Comparison of ENCODE assay signal across 22 cellular contexts in genomic region chr2:46230677-46231425, GRCh38.
DNase-seq lines count a peak whose midpoint lies in the region; ATAC-seq and TF ChIP-seq lines count a peak whose summit lies in the region.
"Had no signal": no experiment of that assay in that cellular context is flagged by ENCODE, and none has a peak within 500 bp of the region (broad histone marks: within the 10 kb centered on the region; RNA-seq: fewer than 3 reads in every experiment).

No MANE protein-coding gene starts in this region.

- H3K79me2 ChIP-seq in trophoblast cell (ENCODE audit: control insufficient read depth, insufficient read depth, low read length, poor library complexity), result peaks cover 2% of the 10 kb centered on the region

- H3K4me1 ChIP-seq in CD4-positive, CD25-positive, alpha-beta regulatory T cell (ENCODE audit: control insufficient read depth, insufficient read depth, low read length, poor library complexity, severe bottlenecking), result peaks cover 22% of the 10 kb centered on the region
- no peaks in the 10 kb centered on the region for H3K4me1 ChIP-seq in HEK293 (ENCODE audit: control insufficient read depth, insufficient read depth, low read length)
- peaks cover 0 to 25% (median 11%) of the 10 kb centered on the region in 12 donors for H3K4me1 ChIP-seq in heart left ventricle
- peaks cover 18 to 20% of the 10 kb centered on the region in 2 experiments for H3K4me1 ChIP-seq in trophoblast cell (ENCODE audit: control insufficient read depth in 1 of 2, insufficient read depth in 2 of 2, low read length in 2 of 2)
- H3K4me1 ChIP-seq: HAP-1, testis had no signal

- no peak for DNase-seq in CD4-positive, CD25-positive, alpha-beta regulatory T cell
- DNase-seq in heart left ventricle, result peak in 1 of 5 donors; percentile 56
- peak; percentile 55 to 79 for DNase-seq in trophoblast cell
- DNase-seq in NCI-H2171 (lab: John Stamatoyannopoulos, UW), result no peak
- DNase-seq: brain microvascular endothelial cell; effector CD8-positive, alpha-beta T cell; GDM1; left cardiac atrium; natural killer cell; NCI-H1092; NCI-H187 treated with DMSO at 0.1 percent for 48 hours; NCI-H226; SIG-M5; stimulated activated CD4-positive, alpha-beta T cell treated with anti-CD3 and anti-CD28 coated beads, Interleukin-4, amount 100 ng/mL, for 4 hours; stimulated activated naive CD4-positive, alpha-beta T cell treated with Interleukin-2 at 50 U/mL for 16 hours had no signal

- H2BK5ac ChIP-seq in trophoblast cell (ENCODE audit: low read depth, low read length, poor library complexity), result no peak overlapping the region

- H3K9me3 Mint-ChIP-seq in CD4-positive, CD25-positive, alpha-beta regulatory T cell, result no peaks in the 10 kb centered on the region
- H3K9me3 Mint-ChIP-seq: activated T-cell treated with anti-CD3 and anti-CD28 coated beads, Interleukin-2, amount 50 U/mL, for 24 hours; natural killer cell had no signal

- WGBS in heart left ventricle, 4 donors, result 55 to 74% (median 65%) methylated on average over 4 of the region's 4 CpGs
- WGBS in trophoblast cell (ENCODE audit: extremely low coverage, insufficient coverage, insufficient read length), result no CpG with 5 or more reads among the region's 4 CpGs

- H2BK120ac ChIP-seq in trophoblast cell (ENCODE audit: insufficient read depth, low read length, poor library complexity), result peak overlapping the region; percentile 18

- H2AFZ ChIP-seq in trophoblast cell (ENCODE audit: insufficient read depth, low read length, poor library complexity), result no peak overlapping the region

- H3K27me3 Mint-ChIP-seq in CD4-positive, CD25-positive, alpha-beta regulatory T cell, result no peaks in the 10 kb centered on the region
- H3K27me3 Mint-ChIP-seq: activated T-cell treated with anti-CD3 and anti-CD28 coated beads, Interleukin-2, amount 50 U/mL, for 24 hours had no signal

- peak overlapping the region; percentile 55 for H3K14ac ChIP-seq in trophoblast cell (ENCODE audit: low read length)

- H3K27ac Mint-ChIP-seq in CD4-positive, CD25-positive, alpha-beta regulatory T cell, result peak overlapping the region in 2 of 3 donors; percentile 63 to 76
- H3K27ac Mint-ChIP-seq: natural killer cell had no signal

- H4K8ac ChIP-seq in trophoblast cell (ENCODE audit: low read depth, low read length), result no peak overlapping the region

- no peak for TF ChIP-seq CTCF in HEK293 (tag by site-specific recombination; IDR thresholded peaks at IDR 0.05)
- TF ChIP-seq CTCF in heart left ventricle (IDR thresholded peaks at IDR 0.05), result no peak

- H3K9ac ChIP-seq in trophoblast cell (ENCODE audit: low read length), result no peak overlapping the region

- peaks cover 16 to 54% (median 38%) of the 10 kb centered on the region in 4 donors for H3K4me1 Mint-ChIP-seq in CD4-positive, CD25-positive, alpha-beta regulatory T cell

- no peaks in the 10 kb centered on the region for H3K36me3 Mint-ChIP-seq in CD4-positive, CD25-positive, alpha-beta regulatory T cell
- H3K36me3 Mint-ChIP-seq: natural killer cell had no signal

- peak overlapping the region; percentile 64 for H2AK5ac ChIP-seq in trophoblast cell (ENCODE audit: low read length)

- no peak overlapping the region for H3K4me3 ChIP-seq in CD4-positive, CD25-positive, alpha-beta regulatory T cell (ENCODE audit: low read depth, low read length)
- H3K4me3 ChIP-seq in HEK293 (ENCODE audit: low read depth, low read length) (no peak overlapping the region), heart left ventricle (no peak overlapping the region), trophoblast cell (ENCODE audit: low read depth, low read length) (no peak overlapping the region)
- H3K4me3 ChIP-seq: HAP-1, testis had no signal

- H3K36me3 ChIP-seq in CD4-positive, CD25-positive, alpha-beta regulatory T cell (ENCODE audit: control insufficient read depth, insufficient read depth, low read length), result no peaks in the 10 kb centered on the region
- no peaks in the 10 kb centered on the region for H3K36me3 ChIP-seq in HEK293 (ENCODE audit: control insufficient read depth in 2 of 2, insufficient read depth in 1 of 2, low read length in 2 of 2)
- no peaks in the 10 kb centered on the region for H3K36me3 ChIP-seq in heart left ventricle
- no peaks in the 10 kb centered on the region for H3K36me3 ChIP-seq in trophoblast cell (ENCODE audit: control insufficient read depth in 1 of 2, insufficient read depth in 2 of 2, low read length in 2 of 2)
- H3K36me3 ChIP-seq: brain microvascular endothelial cell, HAP-1 had no signal

- H3K4ac ChIP-seq in trophoblast cell (ENCODE audit: low read depth, low read length), result no peak overlapping the region

- no peak overlapping the region for H3K23ac ChIP-seq in trophoblast cell (ENCODE audit: low read length)

- H4K12ac ChIP-seq in trophoblast cell (ENCODE audit: low read depth, low read length), result no peak overlapping the region

- H3K4me3 Mint-ChIP-seq in CD4-positive, CD25-positive, alpha-beta regulatory T cell, result no peak overlapping the region
- H3K4me3 Mint-ChIP-seq: activated CD8-positive, alpha-beta T cell treated with anti-CD3 and anti-CD28 coated beads, Interleukin-2, amount 10 ng/mL, durations not matched to agents 7 days and 5 days; activated T-cell treated with anti-CD3 and anti-CD28 coated beads, Interleukin-2, amount 50 U/mL, for 24 hours; natural killer cell had no signal

- POLR2A ChIA-PET in HEK293 (lab: Yijun Ruan, JAX), result no interaction called here

- peak overlapping the region; percentile 59 for H2BK12ac ChIP-seq in trophoblast cell (ENCODE audit: low read length)

- no peak overlapping the region for H3K27ac ChIP-seq in CD4-positive, CD25-positive, alpha-beta regulatory T cell (ENCODE audit: insufficient read depth, low read length, poor library complexity, severe bottlenecking)
- H3K27ac ChIP-seq in HEK293 (ENCODE audit: extremely low read depth, low read depth, low read length) (no peak overlapping the region), heart left ventricle (peak overlapping the region in 10 of 12 donors; percentile 17 to 69 (median 50)), trophoblast cell (ENCODE audit: low read depth, low read length) (no peak overlapping the region)
- H3K27ac ChIP-seq: brain microvascular endothelial cell, testis had no signal

- no peak overlapping the region for H3K18ac ChIP-seq in trophoblast cell (ENCODE audit: low read length)

- ATAC-seq in CD4-positive, CD25-positive, alpha-beta regulatory T cell (ENCODE audit: low read depth in 2 of 2), result no peak
- peak; percentile 36 to 84 (median 60) for ATAC-seq in heart left ventricle
- ATAC-seq in activated CD4-positive, CD25-positive, alpha-beta regulatory T cell treated with anti-CD3 and anti-CD28 coated beads, Interleukin-2, amount 50 U/mL, for 24 hours, result no peak
- ATAC-seq in SK-N-SH treated with all-trans-retinoic acid at 6 μM for 48 hours, result no peak; the same call in 2 of the 3 replicates

- intact Hi-C loops in heart left ventricle (cut with DNase I), result loop anchor here in 6 of 10 donors (1.0 to 10.0 kb wide), 7 partner anchors 61 to 224 kb away; partner anchors contain the start of gene EPAS1 (in 1 of the 6)

- no peak overlapping the region for H3K4me2 ChIP-seq in trophoblast cell (ENCODE audit: low read length)

- H3K9me3 ChIP-seq in CD4-positive, CD25-positive, alpha-beta regulatory T cell (ENCODE audit: control insufficient read depth in 2 of 2, low read length in 2 of 2), result no peaks in the 10 kb centered on the region
- H3K9me3 ChIP-seq in HEK293 (ENCODE audit: control insufficient read depth, insufficient read depth, low read depth, low read length) (no peaks in the 10 kb centered on the region), heart left ventricle (no peaks in the 10 kb centered on the region), trophoblast cell (ENCODE audit: insufficient read depth, low read depth, low read length) (peaks cover 1% of the 10 kb centered on the region)
- H3K9me3 ChIP-seq: HAP-1, testis had no signal

- H3K27me3 ChIP-seq in CD4-positive, CD25-positive, alpha-beta regulatory T cell (ENCODE audit: control insufficient read depth, insufficient read depth, low read length), result no peaks in the 10 kb centered on the region
- H3K27me3 ChIP-seq in heart left ventricle (no peaks in the 10 kb centered on the region), trophoblast cell (ENCODE audit: insufficient read depth, low read length) (no peaks in the 10 kb centered on the region)
- H3K27me3 ChIP-seq: brain microvascular endothelial cell, testis had no signal

- CTCF ChIA-PET in HEK293 (lab: Yijun Ruan, JAX), result no interaction called here

- no peak for TF ChIP-seq POLR2A in heart left ventricle (IDR thresholded peaks at IDR 0.05)

- H3K79me1 ChIP-seq in trophoblast cell (ENCODE audit: low read length), result peaks cover 22% of the 10 kb centered on the region

- H4K91ac ChIP-seq in trophoblast cell (ENCODE audit: low read depth, low read length), result peak overlapping the region; percentile 26

TF ChIP-seq in HEK293, 187 proteins besides CTCF, POLR2A, EP300 and RAD21:
- TF ChIP-seq ZSCAN30 (tag by site-specific recombination; IDR thresholded peaks at IDR 0.05) (no peak), SCRT2 (tag by site-specific recombination; IDR thresholded peaks at IDR 0.05) (peak; percentile 64)

TF ChIP-seq in SK-N-SH treated with all-trans-retinoic acid at 6 μM for 48 hours, 23 proteins besides CTCF, POLR2A, EP300 and RAD21 (continues in another document):
- TF ChIP-seq ZC3H10 (CRISPR knock-in tag; IDR thresholded peaks at IDR 0.05), result no peak
- TF ChIP-seq ZNF70 (CRISPR knock-in tag; IDR thresholded peaks at IDR 0.05), result no peak
- no peak for TF ChIP-seq POU6F1 (CRISPR knock-in tag; IDR thresholded peaks at IDR 0.05; ENCODE audit: borderline replicate concordance, low read depth)
- TF ChIP-seq SNAI2 (CRISPR knock-in tag; IDR thresholded peaks at IDR 0.05), result no peak
- no peak for TF ChIP-seq CSDC2 (CRISPR knock-in tag; IDR thresholded peaks at IDR 0.05)

Comparison
In these comparisons a context has a peak if more than half of its experiments do, and no peak if none do; other contexts are left out.
1. ATAC-seq: peak in heart left ventricle (4 of 4); none in CD4-positive, CD25-positive, alpha-beta regulatory T cell (0 of 2), activated CD4-positive, CD25-positive, alpha-beta regulatory T cell treated with anti-CD3 and anti-CD28 coated beads, Interleukin-2, amount 50 U/mL, for 24 hours (0 of 2) and SK-N-SH treated with all-trans-retinoic acid at 6 μM for 48 hours (single experiment).
2. DNase-seq: peak in trophoblast cell (2 of 2); none in CD4-positive, CD25-positive, alpha-beta regulatory T cell (0 of 3) and NCI-H2171 (single experiment).
3. H3K27ac ChIP-seq: peak in heart left ventricle (10 of 12); none in CD4-positive, CD25-positive, alpha-beta regulatory T cell (single experiment), HEK293 (single experiment) and trophoblast cell (single experiment).